Comparison of ENCODE assay signal across 1 cellular context in the genomic region with DNA sequence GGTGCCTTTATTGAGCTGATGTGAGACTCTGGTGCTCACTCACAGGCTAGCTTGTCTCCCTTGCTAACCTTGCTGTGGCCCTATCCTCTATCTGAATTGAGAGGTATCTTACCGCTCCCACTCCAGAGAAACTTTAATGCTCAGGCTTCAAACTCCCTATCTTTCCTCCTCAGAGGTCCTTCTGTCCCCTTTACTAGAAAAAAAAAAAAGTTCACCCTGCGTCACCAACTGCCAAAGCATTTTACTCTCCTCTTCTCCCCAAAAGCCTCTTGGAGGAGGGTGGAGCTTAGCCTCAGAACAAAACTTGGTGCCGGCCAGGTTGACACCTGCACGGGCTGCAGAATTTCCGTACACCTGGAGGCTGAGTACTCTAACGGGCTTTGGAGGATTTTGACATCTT.
TF ChIP-seq lines count a peak whose summit lies in the region.

No MANE protein-coding gene starts in this region.

TF ChIP-seq in K562, 482 proteins besides CTCF, POLR2A, EP300 and RAD21 (continued from another document and continues in another):
- TF ChIP-seq, protein P1, sequence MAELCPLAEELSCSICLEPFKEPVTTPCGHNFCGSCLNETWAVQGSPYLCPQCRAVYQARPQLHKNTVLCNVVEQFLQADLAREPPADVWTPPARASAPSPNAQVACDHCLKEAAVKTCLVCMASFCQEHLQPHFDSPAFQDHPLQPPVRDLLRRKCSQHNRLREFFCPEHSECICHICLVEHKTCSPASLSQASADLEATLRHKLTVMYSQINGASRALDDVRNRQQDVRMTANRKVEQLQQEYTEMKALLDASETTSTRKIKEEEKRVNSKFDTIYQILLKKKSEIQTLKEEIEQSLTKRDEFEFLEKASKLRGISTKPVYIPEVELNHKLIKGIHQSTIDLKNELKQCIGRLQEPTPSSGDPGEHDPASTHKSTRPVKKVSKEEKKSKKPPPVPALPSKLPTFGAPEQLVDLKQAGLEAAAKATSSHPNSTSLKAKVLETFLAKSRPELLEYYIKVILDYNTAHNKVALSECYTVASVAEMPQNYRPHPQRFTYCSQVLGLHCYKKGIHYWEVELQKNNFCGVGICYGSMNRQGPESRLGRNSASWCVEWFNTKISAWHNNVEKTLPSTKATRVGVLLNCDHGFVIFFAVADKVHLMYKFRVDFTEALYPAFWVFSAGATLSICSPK (IDR thresholded peaks at IDR 0.05; ENCODE audit: borderline replicate concordance): no peak
- no peak for TF ChIP-seq KLF13 (tag; IDR thresholded peaks at IDR 0.05; ENCODE audit: borderline replicate concordance, low read depth)
- TF ChIP-seq ELF2 (CRISPR knock-in tag; IDR thresholded peaks at IDR 0.05): no peak
- no peak for TF ChIP-seq ARHGAP35 (IDR thresholded peaks at IDR 0.05; ENCODE audit: partially characterized antibody)
- TF ChIP-seq, protein P2, sequence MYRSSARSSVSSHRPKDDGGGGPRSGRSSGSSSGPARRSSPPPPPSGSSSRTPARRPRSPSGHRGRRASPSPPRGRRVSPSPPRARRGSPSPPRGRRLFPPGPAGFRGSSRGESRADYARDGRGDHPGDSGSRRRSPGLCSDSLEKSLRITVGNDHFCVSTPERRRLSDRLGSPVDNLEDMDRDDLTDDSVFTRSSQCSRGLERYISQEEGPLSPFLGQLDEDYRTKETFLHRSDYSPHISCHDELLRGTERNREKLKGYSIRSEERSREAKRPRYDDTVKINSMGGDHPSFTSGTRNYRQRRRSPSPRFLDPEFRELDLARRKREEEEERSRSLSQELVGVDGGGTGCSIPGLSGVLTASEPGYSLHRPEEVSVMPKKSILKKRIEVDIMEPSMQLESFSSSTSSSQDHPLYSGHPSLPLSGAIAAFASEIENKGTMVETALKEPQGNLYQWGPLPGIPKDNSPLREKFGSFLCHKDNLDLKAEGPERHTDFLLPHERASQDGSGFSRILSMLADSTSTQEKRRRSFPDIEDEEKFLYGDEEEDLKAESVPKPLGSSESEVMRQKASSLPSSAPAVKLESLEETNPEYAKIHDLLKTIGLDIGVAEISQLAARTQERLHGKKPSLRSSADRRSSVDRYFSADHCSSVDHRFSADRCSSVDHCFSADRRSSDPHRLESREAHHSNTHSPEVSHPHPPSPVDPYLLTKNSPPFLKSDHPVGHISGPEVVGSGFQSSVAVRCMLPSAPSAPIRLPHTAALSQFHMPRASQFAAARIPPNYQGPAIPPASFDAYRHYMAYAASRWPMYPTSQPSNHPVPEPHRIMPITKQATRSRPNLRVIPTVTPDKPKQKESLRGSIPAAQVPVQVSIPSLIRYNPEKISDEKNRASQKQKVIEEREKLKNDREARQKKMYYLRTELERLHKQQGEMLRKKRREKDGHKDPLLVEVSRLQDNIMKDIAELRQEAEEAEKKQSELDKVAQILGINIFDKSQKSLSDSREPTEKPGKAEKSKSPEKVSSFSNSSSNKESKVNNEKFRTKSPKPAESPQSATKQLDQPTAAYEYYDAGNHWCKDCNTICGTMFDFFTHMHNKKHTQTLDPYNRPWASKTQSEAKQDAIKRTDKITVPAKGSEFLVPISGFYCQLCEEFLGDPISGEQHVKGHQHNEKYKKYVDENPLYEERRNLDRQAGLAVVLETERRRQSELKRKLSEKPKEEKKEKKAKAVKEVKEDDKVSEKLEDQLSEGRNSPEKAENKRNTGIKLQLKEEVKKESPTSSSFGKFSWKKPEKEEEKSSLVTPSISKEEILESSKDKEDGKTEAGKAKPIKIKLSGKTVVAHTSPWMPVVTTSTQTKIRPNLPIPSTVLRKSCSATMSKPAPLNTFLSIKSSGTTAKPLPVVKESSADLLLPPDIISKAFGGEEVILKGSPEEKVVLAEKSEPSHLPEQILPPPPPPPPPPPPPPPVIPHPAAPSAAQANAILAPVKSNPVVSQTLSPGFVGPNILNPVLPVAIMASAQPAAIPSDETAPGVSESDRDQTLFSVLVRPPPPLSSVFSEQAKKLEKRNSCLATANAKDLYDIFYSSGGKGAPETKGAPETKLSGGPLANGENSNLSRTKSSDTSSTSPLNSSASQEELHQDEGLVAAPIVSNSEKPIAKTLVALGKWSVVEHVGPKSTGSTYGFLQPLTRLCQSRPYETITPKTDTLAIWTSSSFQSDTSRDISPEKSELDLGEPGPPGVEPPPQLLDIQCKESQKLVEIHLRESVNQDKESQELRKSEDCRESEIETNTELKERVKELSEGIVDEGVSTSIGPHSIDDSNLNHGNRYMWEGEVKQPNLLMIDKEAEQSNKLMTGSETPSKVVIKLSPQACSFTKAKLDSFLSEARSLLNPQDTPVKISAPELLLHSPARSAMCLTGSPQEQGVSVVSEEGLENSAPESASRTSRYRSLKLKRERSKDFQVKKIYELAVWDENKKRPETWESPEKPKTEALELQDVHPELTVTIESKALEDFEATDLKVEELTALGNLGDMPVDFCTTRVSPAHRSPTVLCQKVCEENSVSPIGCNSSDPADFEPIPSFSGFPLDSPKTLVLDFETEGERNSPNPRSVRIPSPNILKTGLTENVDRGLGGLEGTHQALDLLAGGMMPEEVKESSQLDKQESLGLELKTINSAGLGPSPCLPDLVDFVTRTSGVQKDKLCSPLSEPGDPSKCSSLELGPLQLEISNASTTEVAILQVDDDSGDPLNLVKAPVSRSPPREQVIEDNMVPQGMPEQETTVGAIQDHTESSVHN (IDR thresholded peaks at IDR 0.05; ENCODE audit: borderline replicate concordance in 1 of 2, low read depth in 1 of 2): no peak
- TF ChIP-seq SMAD2 (IDR thresholded peaks at IDR 0.05; ENCODE audit: low read depth, low read length): no peak
- TF ChIP-seq, protein P3, sequence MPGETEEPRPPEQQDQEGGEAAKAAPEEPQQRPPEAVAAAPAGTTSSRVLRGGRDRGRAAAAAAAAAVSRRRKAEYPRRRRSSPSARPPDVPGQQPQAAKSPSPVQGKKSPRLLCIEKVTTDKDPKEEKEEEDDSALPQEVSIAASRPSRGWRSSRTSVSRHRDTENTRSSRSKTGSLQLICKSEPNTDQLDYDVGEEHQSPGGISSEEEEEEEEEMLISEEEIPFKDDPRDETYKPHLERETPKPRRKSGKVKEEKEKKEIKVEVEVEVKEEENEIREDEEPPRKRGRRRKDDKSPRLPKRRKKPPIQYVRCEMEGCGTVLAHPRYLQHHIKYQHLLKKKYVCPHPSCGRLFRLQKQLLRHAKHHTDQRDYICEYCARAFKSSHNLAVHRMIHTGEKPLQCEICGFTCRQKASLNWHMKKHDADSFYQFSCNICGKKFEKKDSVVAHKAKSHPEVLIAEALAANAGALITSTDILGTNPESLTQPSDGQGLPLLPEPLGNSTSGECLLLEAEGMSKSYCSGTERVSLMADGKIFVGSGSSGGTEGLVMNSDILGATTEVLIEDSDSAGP (CRISPR knock-in tag; IDR thresholded peaks at IDR 0.05): no peak
- TF ChIP-seq, protein P4, sequence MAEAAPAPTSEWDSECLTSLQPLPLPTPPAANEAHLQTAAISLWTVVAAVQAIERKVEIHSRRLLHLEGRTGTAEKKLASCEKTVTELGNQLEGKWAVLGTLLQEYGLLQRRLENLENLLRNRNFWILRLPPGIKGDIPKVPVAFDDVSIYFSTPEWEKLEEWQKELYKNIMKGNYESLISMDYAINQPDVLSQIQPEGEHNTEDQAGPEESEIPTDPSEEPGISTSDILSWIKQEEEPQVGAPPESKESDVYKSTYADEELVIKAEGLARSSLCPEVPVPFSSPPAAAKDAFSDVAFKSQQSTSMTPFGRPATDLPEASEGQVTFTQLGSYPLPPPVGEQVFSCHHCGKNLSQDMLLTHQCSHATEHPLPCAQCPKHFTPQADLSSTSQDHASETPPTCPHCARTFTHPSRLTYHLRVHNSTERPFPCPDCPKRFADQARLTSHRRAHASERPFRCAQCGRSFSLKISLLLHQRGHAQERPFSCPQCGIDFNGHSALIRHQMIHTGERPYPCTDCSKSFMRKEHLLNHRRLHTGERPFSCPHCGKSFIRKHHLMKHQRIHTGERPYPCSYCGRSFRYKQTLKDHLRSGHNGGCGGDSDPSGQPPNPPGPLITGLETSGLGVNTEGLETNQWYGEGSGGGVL (CRISPR knock-in tag; IDR thresholded peaks at IDR 0.05): no peak
- no peak for TF ChIP-seq NR2C1 (IDR thresholded peaks at IDR 0.05)
- TF ChIP-seq NR2C1 (tag; IDR thresholded peaks at IDR 0.05): no peak
- TF ChIP-seq STAT5A (IDR thresholded peaks at IDR 0.05; ENCODE audit: borderline replicate concordance, low read length): peak; percentile 70
- TF ChIP-seq, protein P5, sequence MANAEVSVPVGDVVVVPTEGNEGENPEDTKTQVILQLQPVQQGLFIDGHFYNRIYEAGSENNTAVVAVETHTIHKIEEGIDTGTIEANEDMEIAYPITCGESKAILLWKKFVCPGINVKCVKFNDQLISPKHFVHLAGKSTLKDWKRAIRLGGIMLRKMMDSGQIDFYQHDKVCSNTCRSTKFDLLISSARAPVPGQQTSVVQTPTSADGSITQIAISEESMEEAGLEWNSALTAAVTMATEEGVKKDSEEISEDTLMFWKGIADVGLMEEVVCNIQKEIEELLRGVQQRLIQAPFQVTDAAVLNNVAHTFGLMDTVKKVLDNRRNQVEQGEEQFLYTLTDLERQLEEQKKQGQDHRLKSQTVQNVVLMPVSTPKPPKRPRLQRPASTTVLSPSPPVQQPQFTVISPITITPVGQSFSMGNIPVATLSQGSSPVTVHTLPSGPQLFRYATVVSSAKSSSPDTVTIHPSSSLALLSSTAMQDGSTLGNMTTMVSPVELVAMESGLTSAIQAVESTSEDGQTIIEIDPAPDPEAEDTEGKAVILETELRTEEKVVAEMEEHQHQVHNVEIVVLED (CRISPR knock-in tag; IDR thresholded peaks at IDR 0.05): no peak
- TF ChIP-seq ETV5 (CRISPR knock-in tag; IDR thresholded peaks at IDR 0.05; ENCODE audit: low read depth): no peak
- TF ChIP-seq, protein P6, sequence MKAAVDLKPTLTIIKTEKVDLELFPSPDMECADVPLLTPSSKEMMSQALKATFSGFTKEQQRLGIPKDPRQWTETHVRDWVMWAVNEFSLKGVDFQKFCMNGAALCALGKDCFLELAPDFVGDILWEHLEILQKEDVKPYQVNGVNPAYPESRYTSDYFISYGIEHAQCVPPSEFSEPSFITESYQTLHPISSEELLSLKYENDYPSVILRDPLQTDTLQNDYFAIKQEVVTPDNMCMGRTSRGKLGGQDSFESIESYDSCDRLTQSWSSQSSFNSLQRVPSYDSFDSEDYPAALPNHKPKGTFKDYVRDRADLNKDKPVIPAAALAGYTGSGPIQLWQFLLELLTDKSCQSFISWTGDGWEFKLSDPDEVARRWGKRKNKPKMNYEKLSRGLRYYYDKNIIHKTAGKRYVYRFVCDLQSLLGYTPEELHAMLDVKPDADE (conservative IDR thresholded peaks at IDR 0.05; ENCODE audit: control insufficient read depth, low read depth, low read length): no peak
- no peak for TF ChIP-seq XRCC3 (IDR thresholded peaks at IDR 0.05)
- TF ChIP-seq ZFP36 (IDR thresholded peaks at IDR 0.05; ENCODE audit: low read depth, low read length, partially characterized antibody): no peak
- peak; percentile 61; the same call in 1 of the 2 replicates for TF ChIP-seq NCOA1 (IDR thresholded peaks at IDR 0.05; ENCODE audit: low read depth)
- no peak for TF ChIP-seq CTBP1 (IDR thresholded peaks at IDR 0.05; ENCODE audit: borderline replicate concordance)
- no peak for TF ChIP-seq PHTF2 (CRISPR knock-in tag; IDR thresholded peaks at IDR 0.05)
- no peak for TF ChIP-seq TBP (optimal IDR thresholded peaks at IDR 0.05; ENCODE audit: low read depth, low read length)
- TF ChIP-seq MCM3 (IDR thresholded peaks at IDR 0.05): no peak
- TF ChIP-seq BRD9 (IDR thresholded peaks at IDR 0.05; ENCODE audit: low read depth, partially characterized antibody): no peak
- TF ChIP-seq, protein P7, sequence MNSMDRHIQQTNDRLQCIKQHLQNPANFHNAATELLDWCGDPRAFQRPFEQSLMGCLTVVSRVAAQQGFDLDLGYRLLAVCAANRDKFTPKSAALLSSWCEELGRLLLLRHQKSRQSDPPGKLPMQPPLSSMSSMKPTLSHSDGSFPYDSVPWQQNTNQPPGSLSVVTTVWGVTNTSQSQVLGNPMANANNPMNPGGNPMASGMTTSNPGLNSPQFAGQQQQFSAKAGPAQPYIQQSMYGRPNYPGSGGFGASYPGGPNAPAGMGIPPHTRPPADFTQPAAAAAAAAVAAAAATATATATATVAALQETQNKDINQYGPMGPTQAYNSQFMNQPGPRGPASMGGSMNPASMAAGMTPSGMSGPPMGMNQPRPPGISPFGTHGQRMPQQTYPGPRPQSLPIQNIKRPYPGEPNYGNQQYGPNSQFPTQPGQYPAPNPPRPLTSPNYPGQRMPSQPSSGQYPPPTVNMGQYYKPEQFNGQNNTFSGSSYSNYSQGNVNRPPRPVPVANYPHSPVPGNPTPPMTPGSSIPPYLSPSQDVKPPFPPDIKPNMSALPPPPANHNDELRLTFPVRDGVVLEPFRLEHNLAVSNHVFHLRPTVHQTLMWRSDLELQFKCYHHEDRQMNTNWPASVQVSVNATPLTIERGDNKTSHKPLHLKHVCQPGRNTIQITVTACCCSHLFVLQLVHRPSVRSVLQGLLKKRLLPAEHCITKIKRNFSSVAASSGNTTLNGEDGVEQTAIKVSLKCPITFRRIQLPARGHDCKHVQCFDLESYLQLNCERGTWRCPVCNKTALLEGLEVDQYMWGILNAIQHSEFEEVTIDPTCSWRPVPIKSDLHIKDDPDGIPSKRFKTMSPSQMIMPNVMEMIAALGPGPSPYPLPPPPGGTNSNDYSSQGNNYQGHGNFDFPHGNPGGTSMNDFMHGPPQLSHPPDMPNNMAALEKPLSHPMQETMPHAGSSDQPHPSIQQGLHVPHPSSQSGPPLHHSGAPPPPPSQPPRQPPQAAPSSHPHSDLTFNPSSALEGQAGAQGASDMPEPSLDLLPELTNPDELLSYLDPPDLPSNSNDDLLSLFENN (IDR thresholded peaks at IDR 0.05; ENCODE audit: low read depth in 2 of 2, low read length in 2 of 2): peak in 1 of 2 experiments; percentile 63; a peak in 1 of 4 replicates
- TF ChIP-seq MEIS2 (IDR thresholded peaks at IDR 0.05; ENCODE audit: partially characterized antibody): no peak
- no peak for TF ChIP-seq TAF15 (IDR thresholded peaks at IDR 0.05; ENCODE audit: low read depth, low read length)
- no peak for TF ChIP-seq ZNF224 (CRISPR knock-in tag; IDR thresholded peaks at IDR 0.05)
- no peak for TF ChIP-seq MYNN (IDR thresholded peaks at IDR 0.05)
- no peak for TF ChIP-seq MYNN (CRISPR knock-in tag; IDR thresholded peaks at IDR 0.05)
- no peak for TF ChIP-seq ZNF589 (CRISPR knock-in tag; IDR thresholded peaks at IDR 0.05; ENCODE audit: low read depth)
- TF ChIP-seq, protein P8, sequence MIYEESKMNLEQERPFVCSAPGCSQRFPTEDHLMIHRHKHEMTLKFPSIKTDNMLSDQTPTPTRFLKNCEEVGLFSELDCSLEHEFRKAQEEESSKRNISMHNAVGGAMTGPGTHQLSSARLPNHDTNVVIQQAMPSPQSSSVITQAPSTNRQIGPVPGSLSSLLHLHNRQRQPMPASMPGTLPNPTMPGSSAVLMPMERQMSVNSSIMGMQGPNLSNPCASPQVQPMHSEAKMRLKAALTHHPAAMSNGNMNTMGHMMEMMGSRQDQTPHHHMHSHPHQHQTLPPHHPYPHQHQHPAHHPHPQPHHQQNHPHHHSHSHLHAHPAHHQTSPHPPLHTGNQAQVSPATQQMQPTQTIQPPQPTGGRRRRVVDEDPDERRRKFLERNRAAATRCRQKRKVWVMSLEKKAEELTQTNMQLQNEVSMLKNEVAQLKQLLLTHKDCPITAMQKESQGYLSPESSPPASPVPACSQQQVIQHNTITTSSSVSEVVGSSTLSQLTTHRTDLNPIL (CRISPR knock-in tag; IDR thresholded peaks at IDR 0.05): no peak
- 0 out of 4 replicates have a peak, but pooled peaks of 1 of the 2 experiments have one; percentile 2 for TF ChIP-seq TEAD1 (CRISPR knock-in tag; IDR thresholded peaks at IDR 0.05)
- TF ChIP-seq ZEB2 (IDR thresholded peaks at IDR 0.05): peak; percentile 40; the same call in 1 of the 2 replicates
- no peak for TF ChIP-seq SREBF1 (IDR thresholded peaks at IDR 0.05; ENCODE audit: borderline replicate concordance, low read depth, low read length)
- TF ChIP-seq FOXA1 (IDR thresholded peaks at IDR 0.05; ENCODE audit: borderline replicate concordance): no peak
- no peak for TF ChIP-seq ZKSCAN1 (IDR thresholded peaks at IDR 0.05; ENCODE audit: low read depth, low read length)
- peak; percentile 49; the same call in 1 of the 2 replicates for TF ChIP-seq SMARCA4 (IDR thresholded peaks at IDR 0.05)
- TF ChIP-seq HDAC3 (IDR thresholded peaks at IDR 0.05; ENCODE audit: borderline replicate concordance, partially characterized antibody): no peak
- no peak for TF ChIP-seq ZFX (CRISPR knock-in tag; IDR thresholded peaks at IDR 0.05)
